16 cellular contexts compared by ENCODE assay signal in genomic region chr12:1779783-1780182, GRCh38. TPM values are rescaled to one million over a fixed set of nuclear protein-coding genes. Genes with fewer than 3 reads are reported as not detected.
DNase-seq lines count a peak whose midpoint lies in the region; ATAC-seq, FAIRE-seq and TF ChIP-seq lines count a peak whose summit lies in the region.
"Had no signal": no experiment of that assay in that cellular context is flagged by ENCODE, and none has a peak within 500 bp of the region (broad histone marks: within the 10 kb centered on the region; RNA-seq: fewer than 3 reads in every experiment).

No MANE protein-coding gene starts in this region.

- peak overlapping the region; percentile 46 for H3K27ac Mint-ChIP-seq in chondrocyte (ENCODE audit: unreplicated experiment)
- H3K27ac Mint-ChIP-seq: activated CD4-positive, alpha-beta T cell treated with anti-CD3 and anti-CD28 coated beads for 36 hours; T-helper 1 cell treated with Interleukin-12 subunit alpha and Interleukin-12 subunit beta and Interleukin-4 antibody, amounts not matched to agents 30 μg/mL and 1 μg/mL, for 36 hours had no signal

- no peak for TF ChIP-seq CTCF in chondrocyte (IDR thresholded peaks at IDR 0.05)
- no peak for TF ChIP-seq CTCF in GM20000 (IDR thresholded peaks at IDR 0.05; ENCODE audit: extremely low read depth, missing control alignments)

- peak; percentile 55 for FAIRE-seq in HTR-8/SVneo (lab: Jason Lieb, UNC)

- H3K9me3 ChIP-seq in subcutaneous abdominal adipose tissue (ENCODE audit: control insufficient read depth in 5 of 5, low read length in 5 of 5), result no peaks in the 10 kb centered on the region
- H3K9me3 ChIP-seq: ascending aorta had no signal

- H3K4me1 Mint-ChIP-seq in chondrocyte (ENCODE audit: low read depth), result peaks cover 65% of the 10 kb centered on the region

- no peaks in the 10 kb centered on the region for H3K27me3 Mint-ChIP-seq in chondrocyte (ENCODE audit: low read depth)
- H3K27me3 Mint-ChIP-seq: activated CD4-positive, alpha-beta T cell treated with anti-CD3 and anti-CD28 coated beads for 36 hours; CD4-positive, CD25-positive, alpha-beta regulatory T cell had no signal

- ATAC-seq in HG03159 (IDR thresholded peaks at IDR 0.05; ENCODE audit: unreplicated experiment), result no peak
- ATAC-seq in HG03442 (IDR thresholded peaks at IDR 0.05; ENCODE audit: unreplicated experiment), result no peak
- ATAC-seq: activated CD4-positive, alpha-beta T cell treated with anti-CD3 and anti-CD28 coated beads for 36 hours had no signal

- no peaks in the 10 kb centered on the region for H3K9me3 Mint-ChIP-seq in chondrocyte (ENCODE audit: low read depth)
- H3K9me3 Mint-ChIP-seq: CD4-positive, CD25-positive, alpha-beta regulatory T cell; T-helper 1 cell treated with Interleukin-12 subunit alpha and Interleukin-12 subunit beta and Interleukin-4 antibody, amounts not matched to agents 30 μg/mL and 1 μg/mL, for 36 hours had no signal

- peak overlapping the region; percentile 76 for H3K27ac ChIP-seq in subcutaneous abdominal adipose tissue (ENCODE audit: low read depth, low read length)
- H3K27ac ChIP-seq: ascending aorta, PC-9 had no signal

- no peaks in the 10 kb centered on the region for H3K27me3 ChIP-seq in subcutaneous abdominal adipose tissue (ENCODE audit: control insufficient read depth in 5 of 5, insufficient read depth in 4 of 5, low read length in 5 of 5)
- H3K27me3 ChIP-seq: ascending aorta had no signal

- no peak overlapping the region for H3K4me3 ChIP-seq in subcutaneous abdominal adipose tissue (ENCODE audit: low read depth in 1 of 5, low read length in 5 of 5)
- H3K4me3 ChIP-seq: ascending aorta, PC-9 had no signal

- H3K4me1 ChIP-seq in subcutaneous abdominal adipose tissue (ENCODE audit: control insufficient read depth in 5 of 5, insufficient read depth in 5 of 5, low read length in 5 of 5), result peaks cover 0 to 42% (median 33%) of the 10 kb centered on the region in 5 donors

- H3K9ac ChIP-seq in subcutaneous abdominal adipose tissue (ENCODE audit: low read length in 5 of 5), result peak overlapping the region in 2 of 5 donors; percentile 28 to 66

- peaks cover 2% of the 10 kb centered on the region for H3K36me3 Mint-ChIP-seq in chondrocyte (ENCODE audit: low read depth)

- DNase-seq in HTR-8/SVneo (ENCODE audit: insufficient read length, low spot score) (no peak), chondrocyte (ENCODE audit: low spot score) (no peak), hippocampal formation (lab: John Stamatoyannopoulos, UW) (peak; percentile 38 to 72), GM20000 (ENCODE audit: low spot score) (no peak), HPDE6-E6E7 (ENCODE audit: extremely low spot score) (no peak)
- DNase-seq: activated CD4-positive, alpha-beta T cell treated with anti-CD3 and anti-CD28 coated beads for 36 hours; activated T-cell treated with anti-CD3 and anti-CD28 coated beads, Interleukin-2, amount 50 U/mL, for 48 hours; CD4-positive, CD25-positive, alpha-beta regulatory T cell; PC-9; stimulated activated CD4-positive, alpha-beta T cell treated with anti-CD3 and anti-CD28 coated beads, Interleukin-4, amount 100 ng/mL, for 4 hours; stimulated activated naive CD4-positive, alpha-beta T cell treated with Interleukin-2 at 50 U/mL for 16 hours had no signal

- H3K4me3 Mint-ChIP-seq in chondrocyte (ENCODE audit: unreplicated experiment), result no peak overlapping the region
- H3K4me3 Mint-ChIP-seq: activated CD4-positive, alpha-beta T cell treated with anti-CD3 and anti-CD28 coated beads for 36 hours; CD4-positive, CD25-positive, alpha-beta regulatory T cell; T-helper 1 cell treated with Interleukin-12 subunit alpha and Interleukin-12 subunit beta and Interleukin-4 antibody, amounts not matched to agents 30 μg/mL and 1 μg/mL, for 36 hours had no signal

- peaks cover 10 to 28% (median 23%) of the 10 kb centered on the region in 5 donors for H3K36me3 ChIP-seq in subcutaneous abdominal adipose tissue (ENCODE audit: control insufficient read depth in 5 of 5, insufficient read depth in 5 of 5, low read length in 5 of 5)

RNA-seq across cellular contexts. Expression of gene LRTM2, which starts 40.6 kb away (rescaled TPM):
- not detected in 3 replicates for total RNA-seq in chondrocyte
- total RNA-seq: activated CD4-positive, alpha-beta T cell treated with anti-CD3 and anti-CD28 coated beads for 36 hours; ascending aorta; CD4-positive, CD25-positive, alpha-beta regulatory T cell; PC-9 had no signal

Comparison
In these comparisons a context has a peak if more than half of its experiments do, and no peak if none do; other contexts are left out.
1. DNase-seq: peak in hippocampal formation (2 of 2); none in HTR-8/SVneo (single experiment), chondrocyte (single experiment), GM20000 (single experiment) and HPDE6-E6E7 (single experiment).